Comparison of ENCODE assay signal across 1 cellular context in genomic region chr4:92182006-92182735, GRCh38.
TF ChIP-seq lines count a peak whose summit lies in the region.

No MANE protein-coding gene starts in this region.

TF ChIP-seq in GM23338, 12 proteins besides CTCF, POLR2A, EP300 and RAD21 (continued from another document):
- TF ChIP-seq, protein P1, sequence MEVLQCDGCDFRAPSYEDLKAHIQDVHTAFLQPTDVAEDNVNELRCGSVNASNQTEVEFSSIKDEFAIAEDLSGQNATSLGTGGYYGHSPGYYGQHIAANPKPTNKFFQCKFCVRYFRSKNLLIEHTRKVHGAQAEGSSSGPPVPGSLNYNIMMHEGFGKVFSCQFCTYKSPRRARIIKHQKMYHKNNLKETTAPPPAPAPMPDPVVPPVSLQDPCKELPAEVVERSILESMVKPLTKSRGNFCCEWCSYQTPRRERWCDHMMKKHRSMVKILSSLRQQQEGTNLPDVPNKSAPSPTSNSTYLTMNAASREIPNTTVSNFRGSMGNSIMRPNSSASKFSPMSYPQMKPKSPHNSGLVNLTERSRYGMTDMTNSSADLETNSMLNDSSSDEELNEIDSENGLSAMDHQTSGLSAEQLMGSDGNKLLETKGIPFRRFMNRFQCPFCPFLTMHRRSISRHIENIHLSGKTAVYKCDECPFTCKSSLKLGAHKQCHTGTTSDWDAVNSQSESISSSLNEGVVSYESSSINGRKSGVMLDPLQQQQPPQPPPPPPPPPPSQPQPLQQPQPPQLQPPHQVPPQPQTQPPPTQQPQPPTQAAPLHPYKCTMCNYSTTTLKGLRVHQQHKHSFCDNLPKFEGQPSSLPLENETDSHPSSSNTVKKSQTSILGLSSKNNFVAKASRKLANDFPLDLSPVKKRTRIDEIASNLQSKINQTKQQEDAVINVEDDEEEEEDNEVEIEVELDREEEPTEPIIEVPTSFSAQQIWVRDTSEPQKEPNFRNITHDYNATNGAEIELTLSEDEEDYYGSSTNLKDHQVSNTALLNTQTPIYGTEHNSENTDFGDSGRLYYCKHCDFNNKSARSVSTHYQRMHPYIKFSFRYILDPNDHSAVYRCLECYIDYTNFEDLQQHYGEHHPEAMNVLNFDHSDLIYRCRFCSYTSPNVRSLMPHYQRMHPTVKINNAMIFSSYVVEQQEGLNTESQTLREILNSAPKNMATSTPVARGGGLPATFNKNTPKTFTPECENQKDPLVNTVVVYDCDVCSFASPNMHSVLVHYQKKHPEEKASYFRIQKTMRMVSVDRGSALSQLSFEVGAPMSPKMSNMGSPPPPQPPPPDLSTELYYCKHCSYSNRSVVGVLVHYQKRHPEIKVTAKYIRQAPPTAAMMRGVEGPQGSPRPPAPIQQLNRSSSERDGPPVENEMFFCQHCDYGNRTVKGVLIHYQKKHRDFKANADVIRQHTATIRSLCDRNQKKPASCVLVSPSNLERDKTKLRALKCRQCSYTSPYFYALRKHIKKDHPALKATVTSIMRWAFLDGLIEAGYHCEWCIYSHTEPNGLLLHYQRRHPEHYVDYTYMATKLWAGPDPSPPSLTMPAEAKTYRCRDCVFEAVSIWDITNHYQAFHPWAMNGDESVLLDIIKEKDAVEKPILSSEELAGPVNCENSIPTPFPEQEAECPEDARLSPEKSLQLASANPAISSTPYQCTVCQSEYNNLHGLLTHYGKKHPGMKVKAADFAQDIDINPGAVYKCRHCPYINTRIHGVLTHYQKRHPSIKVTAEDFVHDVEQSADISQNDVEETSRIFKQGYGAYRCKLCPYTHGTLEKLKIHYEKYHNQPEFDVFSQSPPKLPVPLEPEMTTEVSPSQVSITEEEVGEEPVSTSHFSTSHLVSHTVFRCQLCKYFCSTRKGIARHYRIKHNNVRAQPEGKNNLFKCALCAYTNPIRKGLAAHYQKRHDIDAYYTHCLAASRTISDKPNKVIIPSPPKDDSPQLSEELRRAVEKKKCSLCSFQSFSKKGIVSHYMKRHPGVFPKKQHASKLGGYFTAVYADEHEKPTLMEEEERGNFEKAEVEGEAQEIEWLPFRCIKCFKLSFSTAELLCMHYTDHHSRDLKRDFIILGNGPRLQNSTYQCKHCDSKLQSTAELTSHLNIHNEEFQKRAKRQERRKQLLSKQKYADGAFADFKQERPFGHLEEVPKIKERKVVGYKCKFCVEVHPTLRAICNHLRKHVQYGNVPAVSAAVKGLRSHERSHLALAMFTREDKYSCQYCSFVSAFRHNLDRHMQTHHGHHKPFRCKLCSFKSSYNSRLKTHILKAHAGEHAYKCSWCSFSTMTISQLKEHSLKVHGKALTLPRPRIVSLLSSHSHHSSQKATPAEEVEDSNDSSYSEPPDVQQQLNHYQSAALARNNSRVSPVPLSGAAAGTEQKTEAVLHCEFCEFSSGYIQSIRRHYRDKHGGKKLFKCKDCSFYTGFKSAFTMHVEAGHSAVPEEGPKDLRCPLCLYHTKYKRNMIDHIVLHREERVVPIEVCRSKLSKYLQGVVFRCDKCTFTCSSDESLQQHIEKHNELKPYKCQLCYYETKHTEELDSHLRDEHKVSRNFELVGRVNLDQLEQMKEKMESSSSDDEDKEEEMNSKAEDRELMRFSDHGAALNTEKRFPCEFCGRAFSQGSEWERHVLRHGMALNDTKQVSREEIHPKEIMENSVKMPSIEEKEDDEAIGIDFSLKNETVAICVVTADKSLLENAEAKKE (CRISPR knock-in tag; IDR thresholded peaks at IDR 0.05), result no peak
- TF ChIP-seq JUNB (IDR thresholded peaks at IDR 0.05; ENCODE audit: unreplicated experiment) (no peak), STAT1 (IDR thresholded peaks at IDR 0.05; ENCODE audit: unreplicated experiment) (no peak), ZNF114 (CRISPR knock-in tag; IDR thresholded peaks at IDR 0.05) (no peak), POLR2AphosphoS5 (IDR thresholded peaks at IDR 0.05; ENCODE audit: low read depth) (no peak), CREB1 (CRISPR knock-in tag; IDR thresholded peaks at IDR 0.05; ENCODE audit: low read depth) (no peak), ZNF331 (CRISPR knock-in tag; IDR thresholded peaks at IDR 0.05; ENCODE audit: low read depth) (no peak), NANOG (IDR thresholded peaks at IDR 0.05; ENCODE audit: borderline replicate concordance) (no peak), EZH2 (IDR thresholded peaks at IDR 0.05; ENCODE audit: low read depth, unreplicated experiment) (no peak)
- TF ChIP-seq, protein P2, sequence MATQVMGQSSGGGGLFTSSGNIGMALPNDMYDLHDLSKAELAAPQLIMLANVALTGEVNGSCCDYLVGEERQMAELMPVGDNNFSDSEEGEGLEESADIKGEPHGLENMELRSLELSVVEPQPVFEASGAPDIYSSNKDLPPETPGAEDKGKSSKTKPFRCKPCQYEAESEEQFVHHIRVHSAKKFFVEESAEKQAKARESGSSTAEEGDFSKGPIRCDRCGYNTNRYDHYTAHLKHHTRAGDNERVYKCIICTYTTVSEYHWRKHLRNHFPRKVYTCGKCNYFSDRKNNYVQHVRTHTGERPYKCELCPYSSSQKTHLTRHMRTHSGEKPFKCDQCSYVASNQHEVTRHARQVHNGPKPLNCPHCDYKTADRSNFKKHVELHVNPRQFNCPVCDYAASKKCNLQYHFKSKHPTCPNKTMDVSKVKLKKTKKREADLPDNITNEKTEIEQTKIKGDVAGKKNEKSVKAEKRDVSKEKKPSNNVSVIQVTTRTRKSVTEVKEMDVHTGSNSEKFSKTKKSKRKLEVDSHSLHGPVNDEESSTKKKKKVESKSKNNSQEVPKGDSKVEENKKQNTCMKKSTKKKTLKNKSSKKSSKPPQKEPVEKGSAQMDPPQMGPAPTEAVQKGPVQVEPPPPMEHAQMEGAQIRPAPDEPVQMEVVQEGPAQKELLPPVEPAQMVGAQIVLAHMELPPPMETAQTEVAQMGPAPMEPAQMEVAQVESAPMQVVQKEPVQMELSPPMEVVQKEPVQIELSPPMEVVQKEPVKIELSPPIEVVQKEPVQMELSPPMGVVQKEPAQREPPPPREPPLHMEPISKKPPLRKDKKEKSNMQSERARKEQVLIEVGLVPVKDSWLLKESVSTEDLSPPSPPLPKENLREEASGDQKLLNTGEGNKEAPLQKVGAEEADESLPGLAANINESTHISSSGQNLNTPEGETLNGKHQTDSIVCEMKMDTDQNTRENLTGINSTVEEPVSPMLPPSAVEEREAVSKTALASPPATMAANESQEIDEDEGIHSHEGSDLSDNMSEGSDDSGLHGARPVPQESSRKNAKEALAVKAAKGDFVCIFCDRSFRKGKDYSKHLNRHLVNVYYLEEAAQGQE (IDR thresholded peaks at IDR 0.05; ENCODE audit: unreplicated experiment), result no peak
- TF ChIP-seq, protein P3, sequence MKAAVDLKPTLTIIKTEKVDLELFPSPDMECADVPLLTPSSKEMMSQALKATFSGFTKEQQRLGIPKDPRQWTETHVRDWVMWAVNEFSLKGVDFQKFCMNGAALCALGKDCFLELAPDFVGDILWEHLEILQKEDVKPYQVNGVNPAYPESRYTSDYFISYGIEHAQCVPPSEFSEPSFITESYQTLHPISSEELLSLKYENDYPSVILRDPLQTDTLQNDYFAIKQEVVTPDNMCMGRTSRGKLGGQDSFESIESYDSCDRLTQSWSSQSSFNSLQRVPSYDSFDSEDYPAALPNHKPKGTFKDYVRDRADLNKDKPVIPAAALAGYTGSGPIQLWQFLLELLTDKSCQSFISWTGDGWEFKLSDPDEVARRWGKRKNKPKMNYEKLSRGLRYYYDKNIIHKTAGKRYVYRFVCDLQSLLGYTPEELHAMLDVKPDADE (IDR thresholded peaks at IDR 0.05), result no peak
TF ChIP-seq in GM23338: peak in this region for 0.
